ENCODE assay signal across 1 cellular context in genomic region chr2:10303174-10303633, GRCh38.
A peak's percentile ranks its signal among the peaks of the same experiment; 100 is the strongest.
TF ChIP-seq lines count a peak whose summit lies in the region.

No MANE protein-coding gene starts in this region.

TF ChIP-seq in HepG2, 621 proteins besides CTCF, POLR2A, EP300 and RAD21 (continued from another document and continues in another):
- TF ChIP-seq AHDC1 (CRISPR knock-in tag; IDR thresholded peaks at IDR 0.05; ENCODE audit: borderline replicate concordance) = 0 out of 2 replicates have a peak, but pooled peaks have one; percentile 6
- peak; percentile 45; the same call in 1 of the 2 replicates for TF ChIP-seq MYC (CRISPR knock-in tag; IDR thresholded peaks at IDR 0.05; ENCODE audit: borderline replicate concordance)
- TF ChIP-seq ZNF282 (IDR thresholded peaks at IDR 0.05; ENCODE audit: partially characterized antibody) = no peak
- TF ChIP-seq MEIS2 (CRISPR knock-in tag; IDR thresholded peaks at IDR 0.05) = no peak
- TF ChIP-seq EEA1 (CRISPR knock-in tag; IDR thresholded peaks at IDR 0.05; ENCODE audit: borderline replicate concordance) = 0 out of 2 replicates have a peak, but pooled peaks have one; percentile 34
- no peak for TF ChIP-seq HOXA9 (CRISPR knock-in tag; IDR thresholded peaks at IDR 0.05; ENCODE audit: borderline replicate concordance)
- TF ChIP-seq ZNF276 (CRISPR knock-in tag; IDR thresholded peaks at IDR 0.05; ENCODE audit: low read depth) = 0 out of 2 replicates have a peak, but pooled peaks have one; percentile 31
- TF ChIP-seq GABPB1 (CRISPR knock-in tag; IDR thresholded peaks at IDR 0.05) = no peak
- no peak for TF ChIP-seq CENPX (CRISPR knock-in tag; IDR thresholded peaks at IDR 0.05)
- TF ChIP-seq ZBTB7B (CRISPR knock-in tag; IDR thresholded peaks at IDR 0.05) = peak; percentile 32; the same call in 1 of the 2 replicates
- TF ChIP-seq ZNF777 (CRISPR knock-in tag; IDR thresholded peaks at IDR 0.05) = 0 out of 2 replicates have a peak, but pooled peaks have one; percentile 82
- 0 out of 2 replicates have a peak, but pooled peaks have one; percentile 12 for TF ChIP-seq ZNF546 (CRISPR knock-in tag; conservative IDR thresholded peaks at IDR 0.05)
- peak; percentile 21; the same call in 1 of the 2 replicates for TF ChIP-seq ZBTB43 (CRISPR knock-in tag; conservative IDR thresholded peaks at IDR 0.05)
- TF ChIP-seq ZNF782 (CRISPR knock-in tag; IDR thresholded peaks at IDR 0.05; ENCODE audit: borderline replicate concordance) = no peak
- 0 out of 2 replicates have a peak, but pooled peaks have one; percentile 10 for TF ChIP-seq HOXA5 (CRISPR knock-in tag; IDR thresholded peaks at IDR 0.05)
- no peak for TF ChIP-seq ZBTB44 (CRISPR knock-in tag; IDR thresholded peaks at IDR 0.05)
- TF ChIP-seq ZNF30 (CRISPR knock-in tag; IDR thresholded peaks at IDR 0.05) = no peak
- TF ChIP-seq ZC3H4 (CRISPR knock-in tag; IDR thresholded peaks at IDR 0.05; ENCODE audit: borderline replicate concordance) = no peak
- TF ChIP-seq ATF4 (CRISPR knock-in tag; IDR thresholded peaks at IDR 0.05) = 0 out of 4 replicates have a peak, but pooled peaks of 1 of the 2 experiments have one; percentile 14
- no peak for TF ChIP-seq LCORL (IDR thresholded peaks at IDR 0.05)
- TF ChIP-seq LCORL (CRISPR knock-in tag; IDR thresholded peaks at IDR 0.05) = peak; percentile 32; the same call in 1 of the 2 replicates
- no peak for TF ChIP-seq TP53 (CRISPR knock-in tag; conservative IDR thresholded peaks at IDR 0.05)
- no peak for TF ChIP-seq ZNF253 (CRISPR knock-in tag; IDR thresholded peaks at IDR 0.05; ENCODE audit: borderline replicate concordance)
- 0 out of 2 replicates have a peak, but pooled peaks have one; percentile 83 for TF ChIP-seq ZNF136 (CRISPR knock-in tag; IDR thresholded peaks at IDR 0.05; ENCODE audit: low read depth)
- TF ChIP-seq PRDM15 (CRISPR knock-in tag; IDR thresholded peaks at IDR 0.05) = 0 out of 2 replicates have a peak, but pooled peaks have one; percentile 6
- TF ChIP-seq MLLT10 (CRISPR knock-in tag; IDR thresholded peaks at IDR 0.05) = no peak
- no peak for TF ChIP-seq ZMAT5 (CRISPR knock-in tag; IDR thresholded peaks at IDR 0.05; ENCODE audit: borderline replicate concordance, low read depth)
- TF ChIP-seq MXD3 (CRISPR knock-in tag; IDR thresholded peaks at IDR 0.05) = peak; percentile 44
- no peak for TF ChIP-seq SIX1 (CRISPR knock-in tag; IDR thresholded peaks at IDR 0.05; ENCODE audit: borderline replicate concordance)
- TF ChIP-seq PBX2 (CRISPR knock-in tag; IDR thresholded peaks at IDR 0.05) = no peak
- peak; percentile 18; the same call in 1 of the 2 replicates for TF ChIP-seq ZNF501 (CRISPR knock-in tag; IDR thresholded peaks at IDR 0.05)
- TF ChIP-seq TFAP4 (IDR thresholded peaks at IDR 0.05; ENCODE audit: borderline replicate concordance, low read depth) = 0 out of 2 replicates have a peak, but pooled peaks have one; percentile 12
- TF ChIP-seq FOXO1 (CRISPR knock-in tag; IDR thresholded peaks at IDR 0.05) = no peak
- TF ChIP-seq ZNF713 (CRISPR knock-in tag; IDR thresholded peaks at IDR 0.05) = no peak
- peak; percentile 67; the same call in 1 of the 2 replicates for TF ChIP-seq DZIP1 (CRISPR knock-in tag; IDR thresholded peaks at IDR 0.05)
- no peak for TF ChIP-seq ZNF720 (CRISPR knock-in tag; IDR thresholded peaks at IDR 0.05)
- no peak for TF ChIP-seq PHF5A (CRISPR knock-in tag; IDR thresholded peaks at IDR 0.05; ENCODE audit: low read depth, unreplicated experiment)
- TF ChIP-seq SMAD9 (CRISPR knock-in tag; IDR thresholded peaks at IDR 0.05) = no peak
